ENCODE assay signal across 27 cellular contexts in genomic region chr15:68555348-68556037, GRCh38. TPM values are rescaled to one million over a fixed set of nuclear protein-coding genes. Genes with fewer than 3 reads are reported as not detected.
"Had no signal": no experiment of that assay in that cellular context is flagged by ENCODE, and none has a peak within 500 bp of the region (broad histone marks: within the 10 kb centered on the region; RNA-seq: fewer than 3 reads in every experiment).

No MANE protein-coding gene starts in this region.

- H3K27me3 ChIP-seq: brain microvascular endothelial cell, right lobe of liver, testis, uterus had no signal

- H3K27ac Mint-ChIP-seq: activated B cell treated with CpG ODN at 0.5 μM for 24 hours; activated CD8-positive, alpha-beta T cell treated with anti-CD3 and anti-CD28 coated beads for 36 hours; endodermal cell; nephron; T-helper 2 cell treated with Interferon-gamma antibody and Interleukin-4, amounts not matched to agents 5 μg/mL and 100 μg/mL, for 36 hours had no signal

- H3K27ac ChIP-seq: brain microvascular endothelial cell, lower lobe of right lung, right lobe of liver, testis, uterus had no signal

- DNase-seq: activated B cell treated with CpG ODN at 0.5 μM for 24 hours; activated CD4-positive, alpha-beta T cell treated with anti-CD3 and anti-CD28 coated beads, Interleukin-2, amount 50 U/mL, for 1 hour; activated CD8-positive, alpha-beta T cell treated with anti-CD3 and anti-CD28 coated beads for 36 hours; activated gamma-delta T cell; activated naive CD4-positive, alpha-beta T cell treated with anti-CD3 and anti-CD28 coated beads, Interleukin-2, amount 50 U/mL, for 16 hours; activated T-cell treated with anti-CD3 and anti-CD28 coated beads, Interleukin-2, amount 50 U/mL, for 1 hour; amniotic stem cell; brain microvascular endothelial cell; caudate nucleus; endodermal cell; foreskin fibroblast; kidney glomerular epithelial cell; lower lobe of right lung; mesendoderm; occipital lobe; right lobe of liver; stimulated activated CD4-positive, alpha-beta T cell treated with anti-CD3 and anti-CD28 coated beads, Interleukin-12 subunit alpha, Interleukin-12 subunit beta, amount 100 ng/mL, for 4 hours; stimulated activated CD4-positive, alpha-beta T cell treated with anti-CD3 and anti-CD28 coated beads, Interleukin-4, amount 100 ng/mL, for 1 hour; stimulated activated naive CD8-positive, alpha-beta T cell treated with anti-CD3 and anti-CD28 coated beads, Interleukin-15, Interleukin-2, amounts not matched to agents 100 U/mL and 50 U/mL, for 24 hours; T-helper 1 cell; testis; trophoblast cell had no signal

- H3K4me3 Mint-ChIP-seq: activated B cell treated with CpG ODN at 0.5 μM for 24 hours; activated CD8-positive, alpha-beta T cell treated with anti-CD3 and anti-CD28 coated beads for 36 hours; endodermal cell; nephron; T-helper 2 cell treated with Interferon-gamma antibody and Interleukin-4, amounts not matched to agents 5 μg/mL and 100 μg/mL, for 36 hours had no signal

- H3K4me1 ChIP-seq: testis had no signal

- H3K4me3 ChIP-seq: lower lobe of right lung, right lobe of liver, testis, uterus had no signal

- ATAC-seq: activated CD8-positive, alpha-beta T cell treated with anti-CD3 and anti-CD28 coated beads for 36 hours; esophagus mucosa; left lobe of liver; lower lobe of right lung; right lobe of liver; stimulated activated naive CD8-positive, alpha-beta T cell treated with anti-CD3 and anti-CD28 coated beads, Interleukin-15, Interleukin-2, amounts not matched to agents 100 U/mL and 50 U/mL, for 24 hours had no signal

- H3K9me3 Mint-ChIP-seq: activated B cell treated with CpG ODN at 0.5 μM for 24 hours; activated CD8-positive, alpha-beta T cell treated with anti-CD3 and anti-CD28 coated beads for 36 hours; endodermal cell; nephron; T-helper 2 cell treated with Interferon-gamma antibody and Interleukin-4, amounts not matched to agents 5 μg/mL and 100 μg/mL, for 36 hours had no signal

- H3K36me3 ChIP-seq: brain microvascular endothelial cell, lower lobe of right lung, right lobe of liver, uterus had no signal

- H3K9me3 ChIP-seq: lower lobe of right lung, right lobe of liver, testis, uterus had no signal

RNA-seq across cellular contexts. Expression of gene CORO2B, which starts 23.3 kb away (rescaled TPM):
- total RNA-seq: activated CD8-positive, alpha-beta T cell treated with anti-CD3 and anti-CD28 coated beads for 36 hours had no signal
